In the genomic region with DNA sequence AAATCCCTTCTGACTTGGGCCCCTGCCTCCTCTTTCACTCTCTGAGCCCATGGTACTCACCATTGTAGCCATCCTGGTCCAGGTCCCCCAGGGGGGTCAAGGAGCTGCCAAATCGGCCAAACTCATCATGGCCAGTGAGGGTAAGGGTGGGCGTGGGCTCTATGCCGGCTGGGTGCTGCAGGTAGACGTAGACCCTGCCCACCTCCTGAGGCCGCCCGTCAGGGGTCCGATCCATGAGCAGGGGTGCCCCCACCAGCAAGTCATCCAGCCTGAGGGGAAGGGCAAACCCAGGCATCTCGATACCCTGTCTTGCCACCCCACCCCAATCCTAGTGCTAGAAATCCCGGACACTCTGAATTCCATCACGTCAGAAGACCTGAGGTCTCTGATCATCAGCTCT, we compare ENCODE assay signal across 1 cellular context.
TF ChIP-seq lines count a peak whose summit lies in the region.

No MANE protein-coding gene starts in this region.

TF ChIP-seq in IMR-90, 13 proteins besides CTCF, POLR2A, EP300 and RAD21:
- TF ChIP-seq SMC3 (IDR thresholded peaks at IDR 0.05; ENCODE audit: low read depth, low read length): no peak
